Comparison of ENCODE assay signal across 12 cellular contexts in the genomic region with DNA sequence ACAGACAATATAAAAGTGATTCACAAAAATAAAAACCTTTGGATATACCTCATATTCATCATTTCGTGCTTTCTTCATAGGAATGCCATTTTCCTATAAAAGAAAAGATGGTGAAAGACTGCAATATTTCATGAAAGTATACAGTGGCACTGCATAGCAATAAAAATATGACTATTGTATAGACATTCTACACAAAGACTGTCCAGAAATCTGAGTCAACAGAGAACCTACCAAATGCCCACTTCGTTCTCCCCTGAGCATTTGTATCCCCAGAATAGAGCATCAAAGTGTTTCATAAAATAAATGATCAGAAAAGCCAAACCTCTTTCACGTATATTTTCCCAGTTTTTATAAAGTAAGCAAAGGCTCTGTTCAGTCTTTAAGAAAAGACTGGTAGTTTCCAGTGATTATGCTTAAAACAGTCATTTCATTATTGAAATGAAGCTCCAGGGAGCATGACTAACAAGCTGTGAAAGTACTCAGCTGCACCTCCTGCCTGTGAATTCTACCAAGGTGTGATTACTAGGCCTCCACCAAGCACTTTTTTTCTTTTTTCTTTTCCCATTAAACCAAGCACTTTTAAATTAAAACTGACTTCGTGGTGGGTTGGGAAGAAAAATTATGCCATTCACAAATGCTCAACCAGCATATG.
A peak's percentile ranks its signal among the peaks of the same experiment; 100 is the strongest.
DNase-seq lines count a peak whose midpoint lies in the region; ATAC-seq lines count a peak whose summit lies in the region.
"Had no signal": no experiment of that assay in that cellular context is flagged by ENCODE, and none has a peak within 500 bp of the region (broad histone marks: within the 10 kb centered on the region; RNA-seq: fewer than 3 reads in every experiment).

No MANE protein-coding gene starts in this region.

- ATAC-seq in GM18867 (IDR thresholded peaks at IDR 0.05; ENCODE audit: unreplicated experiment): peak; percentile 93
- peak; percentile 97 for ATAC-seq in HG02610 (IDR thresholded peaks at IDR 0.05; ENCODE audit: unreplicated experiment)
- ATAC-seq in HG03025 (IDR thresholded peaks at IDR 0.05; ENCODE audit: low FRiP score, unreplicated experiment): no peak

- DNase-seq in COLO829 (ENCODE audit: low spot score) (peak; percentile 46), NCI-H69 (lab: John Stamatoyannopoulos, UW) (peak; percentile 3), HCEC 1CT (no peak), NCI-H82 treated with DMSO at 0.1 percent for 48 hours (lab: John Stamatoyannopoulos, UW; ENCODE audit: unreplicated experiment) (no peak), HuH-7.5 (ENCODE audit: low spot score) (no peak)
- DNase-seq: CD4-positive, alpha-beta memory T cell; colonic mucosa; kidney; substantia nigra had no signal

Comparison
In these comparisons a context has a peak if more than half of its experiments do, and no peak if none do; other contexts are left out.
1. DNase-seq: peak in COLO829 (single experiment) and NCI-H69 (single experiment); none in HCEC 1CT (single experiment), NCI-H82 treated with DMSO at 0.1 percent for 48 hours (single experiment) and HuH-7.5 (single experiment).